In genomic region chr16:68444058-68444657, GRCh38 we compare ENCODE assay signal across 9 cellular contexts. TPM values are rescaled to one million over a fixed set of nuclear protein-coding genes. Genes with fewer than 3 reads are reported as not detected.
DNase-seq lines count a peak whose midpoint lies in the region; ATAC-seq and TF ChIP-seq lines count a peak whose summit lies in the region.
"Had no signal": no experiment of that assay in that cellular context is flagged by ENCODE, and none has a peak within 500 bp of the region (broad histone marks: within the 10 kb centered on the region; RNA-seq: fewer than 3 reads in every experiment).

No MANE protein-coding gene starts in this region.

- H3K4me3 Mint-ChIP-seq in WTC11: no peak overlapping the region

- TF ChIP-seq POLR2A in heart left ventricle (IDR thresholded peaks at IDR 0.05): no peak

- no peaks in the 10 kb centered on the region for H3K36me3 ChIP-seq in heart left ventricle

- no peaks in the 10 kb centered on the region for H3K9me3 Mint-ChIP-seq in WTC11
- H3K9me3 Mint-ChIP-seq: CD8-positive, alpha-beta memory T cell had no signal

- TF ChIP-seq CTCF in heart left ventricle (IDR thresholded peaks at IDR 0.05): no peak
- no peak for TF ChIP-seq CTCF in WTC11 (IDR thresholded peaks at IDR 0.05)

- DNase-seq in heart left ventricle (peak in 3 of 5 donors; percentile 23 to 34 (median 33)), Right ventricle myocardium superior (no peak), WTC11 (ENCODE audit: low spot score) (peak; percentile 76), iPS-NIHi7 (ENCODE audit: extremely low spot score) (peak; percentile 83), NK-92 (lab: John Stamatoyannopoulos, UW; ENCODE audit: unreplicated experiment) (no peak)
- no peak for DNase-seq in stimulated activated CD4-positive, alpha-beta T cell treated with anti-CD3 and anti-CD28 coated beads, Interleukin-2, amount 100 ng/mL, for 24 hours
- no peak for DNase-seq in stimulated activated CD4-positive, alpha-beta T cell treated with anti-CD3 and anti-CD28 coated beads, Interleukin-4, amount 100 ng/mL, for 24 hours
- DNase-seq: CD8-positive, alpha-beta memory T cell had no signal

- CTCF ChIA-PET in WTC11 (lab: Charles Lee): interaction anchor here (0.7 to 4.1 kb wide), 9 partner anchors 9 to 81 kb away, joined by 3 to 25 read pairs (median 6); no protein-coding TSS in a partner anchor

- no peak for ATAC-seq in heart left ventricle
- ATAC-seq in Right ventricle myocardium superior (ENCODE audit: poor library complexity): no peak
- no peak for ATAC-seq in WTC11
- no peak for ATAC-seq in HG02798 (IDR thresholded peaks at IDR 0.05; ENCODE audit: poor library complexity, unreplicated experiment)

- H3K27ac ChIP-seq in heart left ventricle: no peak overlapping the region

- H3K27me3 ChIP-seq in heart left ventricle: peaks cover 0 to 47% (median 9%) of the 10 kb centered on the region in 9 donors

- no peak overlapping the region for H3K27ac Mint-ChIP-seq in WTC11

- H3K4me3 ChIP-seq in heart left ventricle: no peak overlapping the region

- no peaks in the 10 kb centered on the region for H3K36me3 Mint-ChIP-seq in WTC11

- H3K4me1 ChIP-seq in heart left ventricle: peaks cover 0 to 23% (median 14%) of the 10 kb centered on the region in 12 donors

- 15 to 26% (median 19%) methylated on average over 3 of the region's 3 CpGs for WGBS in heart left ventricle, 4 donors

- peaks cover 8% of the 10 kb centered on the region for H3K4me1 Mint-ChIP-seq in WTC11

- POLR2A ChIA-PET in WTC11 (lab: Charles Lee): interaction anchor here (0.6 kb wide), 1 partner anchor 814 kb away, joined by 3 read pairs; no protein-coding TSS in a partner anchor

- no peaks in the 10 kb centered on the region for H3K9me3 ChIP-seq in heart left ventricle

- peaks cover 51% of the 10 kb centered on the region for H3K27me3 Mint-ChIP-seq in WTC11 (ENCODE audit: low read depth)

- intact Hi-C loops in heart left ventricle (cut with DNase I): no loop called here
- intact Hi-C loops in Right ventricle myocardium superior (cut with DNase I): no loop called here

TF ChIP-seq in WTC11, 78 proteins besides CTCF, POLR2A, EP300 and RAD21 (continues in another document):
- no peak for TF ChIP-seq ZNF138 (CRISPR knock-in tag; conservative IDR thresholded peaks at IDR 0.05)
- peak; percentile 33; the same call in 1 of the 2 replicates for TF ChIP-seq CREM (CRISPR knock-in tag; IDR thresholded peaks at IDR 0.05)
- TF ChIP-seq, protein P1, sequence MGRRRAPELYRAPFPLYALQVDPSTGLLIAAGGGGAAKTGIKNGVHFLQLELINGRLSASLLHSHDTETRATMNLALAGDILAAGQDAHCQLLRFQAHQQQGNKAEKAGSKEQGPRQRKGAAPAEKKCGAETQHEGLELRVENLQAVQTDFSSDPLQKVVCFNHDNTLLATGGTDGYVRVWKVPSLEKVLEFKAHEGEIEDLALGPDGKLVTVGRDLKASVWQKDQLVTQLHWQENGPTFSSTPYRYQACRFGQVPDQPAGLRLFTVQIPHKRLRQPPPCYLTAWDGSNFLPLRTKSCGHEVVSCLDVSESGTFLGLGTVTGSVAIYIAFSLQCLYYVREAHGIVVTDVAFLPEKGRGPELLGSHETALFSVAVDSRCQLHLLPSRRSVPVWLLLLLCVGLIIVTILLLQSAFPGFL (CRISPR knock-in tag; IDR thresholded peaks at IDR 0.05; ENCODE audit: borderline replicate concordance): no peak
- TF ChIP-seq ZNF219 (CRISPR knock-in tag; IDR thresholded peaks at IDR 0.05; ENCODE audit: borderline replicate concordance): no peak
- TF ChIP-seq GABPB1 (CRISPR knock-in tag; IDR thresholded peaks at IDR 0.05): no peak
- TF ChIP-seq ZNF396 (CRISPR knock-in tag; IDR thresholded peaks at IDR 0.05; ENCODE audit: borderline replicate concordance): no peak
- no peak for TF ChIP-seq E2F1 (CRISPR knock-in tag; IDR thresholded peaks at IDR 0.05)
- TF ChIP-seq MYBL2 (CRISPR knock-in tag; IDR thresholded peaks at IDR 0.05): no peak
- no peak for TF ChIP-seq ZBTB21 (CRISPR knock-in tag; IDR thresholded peaks at IDR 0.05; ENCODE audit: borderline replicate concordance)
- no peak for TF ChIP-seq TCF7 (CRISPR knock-in tag; IDR thresholded peaks at IDR 0.05; ENCODE audit: low read depth)
- TF ChIP-seq, protein P2, sequence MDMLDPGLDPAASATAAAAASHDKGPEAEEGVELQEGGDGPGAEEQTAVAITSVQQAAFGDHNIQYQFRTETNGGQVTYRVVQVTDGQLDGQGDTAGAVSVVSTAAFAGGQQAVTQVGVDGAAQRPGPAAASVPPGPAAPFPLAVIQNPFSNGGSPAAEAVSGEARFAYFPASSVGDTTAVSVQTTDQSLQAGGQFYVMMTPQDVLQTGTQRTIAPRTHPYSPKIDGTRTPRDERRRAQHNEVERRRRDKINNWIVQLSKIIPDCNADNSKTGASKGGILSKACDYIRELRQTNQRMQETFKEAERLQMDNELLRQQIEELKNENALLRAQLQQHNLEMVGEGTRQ (CRISPR knock-in tag; IDR thresholded peaks at IDR 0.05): no peak
- no peak for TF ChIP-seq HMGXB4 (CRISPR knock-in tag; IDR thresholded peaks at IDR 0.05)
- TF ChIP-seq, protein P3, sequence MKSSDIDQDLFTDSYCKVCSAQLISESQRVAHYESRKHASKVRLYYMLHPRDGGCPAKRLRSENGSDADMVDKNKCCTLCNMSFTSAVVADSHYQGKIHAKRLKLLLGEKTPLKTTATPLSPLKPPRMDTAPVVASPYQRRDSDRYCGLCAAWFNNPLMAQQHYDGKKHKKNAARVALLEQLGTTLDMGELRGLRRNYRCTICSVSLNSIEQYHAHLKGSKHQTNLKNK (CRISPR knock-in tag; IDR thresholded peaks at IDR 0.05): no peak
- TF ChIP-seq, protein P4, sequence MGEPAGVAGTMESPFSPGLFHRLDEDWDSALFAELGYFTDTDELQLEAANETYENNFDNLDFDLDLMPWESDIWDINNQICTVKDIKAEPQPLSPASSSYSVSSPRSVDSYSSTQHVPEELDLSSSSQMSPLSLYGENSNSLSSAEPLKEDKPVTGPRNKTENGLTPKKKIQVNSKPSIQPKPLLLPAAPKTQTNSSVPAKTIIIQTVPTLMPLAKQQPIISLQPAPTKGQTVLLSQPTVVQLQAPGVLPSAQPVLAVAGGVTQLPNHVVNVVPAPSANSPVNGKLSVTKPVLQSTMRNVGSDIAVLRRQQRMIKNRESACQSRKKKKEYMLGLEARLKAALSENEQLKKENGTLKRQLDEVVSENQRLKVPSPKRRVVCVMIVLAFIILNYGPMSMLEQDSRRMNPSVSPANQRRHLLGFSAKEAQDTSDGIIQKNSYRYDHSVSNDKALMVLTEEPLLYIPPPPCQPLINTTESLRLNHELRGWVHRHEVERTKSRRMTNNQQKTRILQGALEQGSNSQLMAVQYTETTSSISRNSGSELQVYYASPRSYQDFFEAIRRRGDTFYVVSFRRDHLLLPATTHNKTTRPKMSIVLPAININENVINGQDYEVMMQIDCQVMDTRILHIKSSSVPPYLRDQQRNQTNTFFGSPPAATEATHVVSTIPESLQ (CRISPR knock-in tag; IDR thresholded peaks at IDR 0.05): no peak

RNA-seq across cellular contexts. Expression of gene SMPD3, which starts 4.2 kb away (rescaled TPM):
- total RNA-seq in heart left ventricle (10 to 100 TPM in 1 of 9 donors, 1 to 10 TPM in 2, under 1 TPM in 3, not detected in 3; 0.10 to 14.4 (median 1.5) TPM), Right ventricle myocardium superior (0.13 TPM), WTC11 (2021) (0.99 to 1.4 TPM (median 1.2 TPM) in 3 replicates)
- under 1 TPM; 0.07 to 0.15 TPM for polyA plus RNA-seq in heart left ventricle

Comparison
In these comparisons a context has a peak if more than half of its experiments do, and no peak if none do; other contexts are left out.
1. DNase-seq: peak in heart left ventricle (3 of 5), WTC11 (single experiment) and iPS-NIHi7 (single experiment); none in Right ventricle myocardium superior (single experiment), stimulated activated CD4-positive, alpha-beta T cell treated with anti-CD3 and anti-CD28 coated beads, Interleukin-2, amount 100 ng/mL, for 24 hours (0 of 2), NK-92 (single experiment) and stimulated activated CD4-positive, alpha-beta T cell treated with anti-CD3 and anti-CD28 coated beads, Interleukin-4, amount 100 ng/mL, for 24 hours (single experiment).